8 cellular contexts compared by ENCODE assay signal in the genomic region with DNA sequence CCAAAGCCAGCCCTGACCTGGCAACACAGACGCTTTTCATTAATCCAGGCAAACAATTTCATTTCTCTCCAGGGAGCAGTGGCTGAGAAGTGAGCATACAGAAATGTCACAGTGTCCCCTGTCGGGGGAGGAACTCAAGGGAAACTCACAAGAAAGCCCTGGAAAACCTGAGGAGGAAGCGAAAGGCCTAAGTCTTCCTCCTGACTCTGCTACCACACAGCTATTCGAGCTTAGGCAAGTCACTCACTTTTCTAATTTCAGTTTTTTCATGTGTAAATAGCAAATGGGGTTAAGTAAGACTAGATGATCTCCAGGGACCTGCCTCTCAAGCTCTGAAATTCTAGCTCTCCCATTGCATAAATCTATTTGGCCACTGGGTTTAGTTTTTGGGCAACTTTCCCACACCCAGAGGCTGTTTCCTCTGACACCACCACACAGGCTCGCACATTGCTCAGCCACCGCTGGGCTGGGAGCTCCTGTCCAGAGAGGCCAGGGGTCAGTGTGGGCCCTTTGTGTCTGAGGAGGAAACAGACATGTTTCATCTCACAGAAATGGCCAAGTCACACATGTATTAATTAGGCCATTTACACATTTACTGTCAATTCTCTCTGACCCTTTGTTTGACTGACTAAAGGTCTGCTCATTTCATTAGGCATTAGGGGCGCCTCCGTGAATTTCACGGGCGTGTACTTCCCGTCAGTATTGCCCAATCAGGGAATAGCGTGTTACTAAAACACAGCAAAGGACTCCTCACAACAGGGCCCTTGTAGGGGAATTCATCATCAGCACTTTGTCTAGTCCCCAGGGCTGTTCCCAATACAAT. TPM values are rescaled to one million over a fixed set of nuclear protein-coding genes. Genes with fewer than 3 reads are reported as not detected.
DNase-seq lines count a peak whose midpoint lies in the region; ATAC-seq and TF ChIP-seq lines count a peak whose summit lies in the region.

No MANE protein-coding gene starts in this region.

- H3K27ac ChIP-seq in 22Rv1 (0 out of 2 replicates have a peak overlapping the region, but pooled peaks have one; percentile 24), SJCRH30 (peak overlapping the region; percentile 47)

- no peak overlapping the region for H3K4me3 ChIP-seq in SJCRH30

- DNase-seq in SJCRH30 (peak in 1 of 2 experiments; percentile 56), epidermal melanocyte (ENCODE audit: insufficient read length, low spot score) (peak; percentile 96), NCI-H510A treated with DMSO at 0.1 percent for 48 hours (lab: John Stamatoyannopoulos, UW) (no peak)
- DNase-seq in stimulated activated CD4-positive, alpha-beta T cell treated with anti-CD3 and anti-CD28 coated beads, Interleukin-2, amount 100 ng/mL, for 24 hours, result no peak

- no peak for TF ChIP-seq CTCF in 22Rv1 (IDR thresholded peaks at IDR 0.05)
- TF ChIP-seq CTCF in nephron (IDR thresholded peaks at IDR 0.05; ENCODE audit: unreplicated experiment in 3 of 3), result no peak

- no peaks in the 10 kb centered on the region for H3K27me3 ChIP-seq in SJCRH30

- peaks cover 40% of the 10 kb centered on the region for H3K4me1 ChIP-seq in SJCRH30

- no peaks in the 10 kb centered on the region for H3K9me3 ChIP-seq in SJCRH30 (replicated peaks)

- H3K27me3 Mint-ChIP-seq in nephron (ENCODE audit: low read depth), result no peaks in the 10 kb centered on the region

- peaks cover 59% of the 10 kb centered on the region for H3K36me3 Mint-ChIP-seq in nephron (ENCODE audit: low read depth)

- H3K36me3 ChIP-seq in SJCRH30, result peaks cover 81% of the 10 kb centered on the region

- ATAC-seq in GM21423 (IDR thresholded peaks at IDR 0.05; ENCODE audit: unreplicated experiment), result peak; percentile 39
- no peak for ATAC-seq in HG03457 (IDR thresholded peaks at IDR 0.05; ENCODE audit: unreplicated experiment)

- no peaks in the 10 kb centered on the region for H3K9me3 Mint-ChIP-seq in nephron

- H3K27ac Mint-ChIP-seq in nephron, result peak overlapping the region; percentile 87 to 92 (median 91)

- peaks cover 58% of the 10 kb centered on the region for H3K4me1 Mint-ChIP-seq in nephron

- peak overlapping the region in 1 of 3 experiments; percentile 32 for H3K4me3 Mint-ChIP-seq in nephron

RNA-seq across cellular contexts. Expression of gene PNMA1, which starts 9.8 kb away (rescaled TPM):
- total RNA-seq in SJCRH30 (2014; rRNA removed; shearing (Covaris generic)), result 11.0 and 11.3 TPM in 2 replicates
